15 cellular contexts compared by ENCODE assay signal in genomic region chr6:96795481-96795880, GRCh38.
DNase-seq lines count a peak whose midpoint lies in the region; ATAC-seq and TF ChIP-seq lines count a peak whose summit lies in the region.
"Had no signal": no experiment of that assay in that cellular context is flagged by ENCODE, and none has a peak within 500 bp of the region (broad histone marks: within the 10 kb centered on the region; RNA-seq: fewer than 3 reads in every experiment).

No MANE protein-coding gene starts in this region.

- peak overlapping the region; percentile 37 for H3K4me2 ChIP-seq in OCI-LY3 (ENCODE audit: low read length)
- H3K4me2 ChIP-seq: BLaER1 had no signal

- no peaks in the 10 kb centered on the region for H4K20me1 ChIP-seq in OCI-LY3 (ENCODE audit: insufficient read depth, low read length)
- H4K20me1 ChIP-seq: BLaER1 had no signal

- no peak overlapping the region for H3K9ac ChIP-seq in OCI-LY3 (ENCODE audit: low read length)
- H3K9ac ChIP-seq: BLaER1 had no signal

- H3K27ac ChIP-seq in OCI-LY3 (ENCODE audit: low read length), result no peak overlapping the region
- H3K27ac ChIP-seq: BLaER1, gastroesophageal sphincter had no signal

- no peaks in the 10 kb centered on the region for H3K79me2 ChIP-seq in OCI-LY3 (ENCODE audit: low read length)

- H3K4me1 ChIP-seq in OCI-LY3 (ENCODE audit: low read length), result peaks cover 13% of the 10 kb centered on the region
- H3K4me1 ChIP-seq: gastroesophageal sphincter had no signal

- H3K27me3 ChIP-seq in OCI-LY3 (ENCODE audit: low read depth, low read length), result no peaks in the 10 kb centered on the region
- H3K27me3 ChIP-seq: BLaER1, gastroesophageal sphincter had no signal

- H2AFZ ChIP-seq in OCI-LY3 (ENCODE audit: low read depth, low read length), result no peak overlapping the region

- ATAC-seq in GM18499 (IDR thresholded peaks at IDR 0.05; ENCODE audit: insufficient read depth, unreplicated experiment) (peak; percentile 98), GM21526 (IDR thresholded peaks at IDR 0.05; ENCODE audit: low FRiP score, unreplicated experiment) (peak; percentile 74), HG03064 (IDR thresholded peaks at IDR 0.05; ENCODE audit: low read depth, unreplicated experiment) (peak; percentile 99), GM19397 (IDR thresholded peaks at IDR 0.05; ENCODE audit: unreplicated experiment) (no peak)
- ATAC-seq: activated naive CD4-positive, alpha-beta T cell treated with anti-CD3 and anti-CD28 coated beads, Interleukin-2, amount 50 U/mL, for 72 hours; gastroesophageal sphincter; left lobe of liver had no signal

- H3K36me3 ChIP-seq in OCI-LY3 (replicated peaks; ENCODE audit: low read depth, low read length), result no peaks in the 10 kb centered on the region

- TF ChIP-seq CTCF in OCI-LY3 (IDR thresholded peaks at IDR 0.05; ENCODE audit: low read depth, low read length), result no peak

- DNase-seq in nucleus accumbens (lab: John Stamatoyannopoulos, UW), result no peak
- DNase-seq in SKM-1 treated with dmso at 0.1 percent for 144 hours (lab: John Stamatoyannopoulos, UW; ENCODE audit: unreplicated experiment), result no peak
- DNase-seq in NCI-H1436 treated with DMSO at 0.1 percent for 48 hours (lab: John Stamatoyannopoulos, UW), result no peak
- DNase-seq: activated CD4-positive, alpha-beta T cell treated with anti-CD3 and anti-CD28 coated beads, Interleukin-2, amount 50 U/mL, for 4 hours; NCI-H524 treated with DMSO at 0.1 percent for 48 hours; posterior cingulate gyrus had no signal

- no peak overlapping the region for H3K4me3 ChIP-seq in OCI-LY3 (ENCODE audit: low read length)
- H3K4me3 ChIP-seq: BLaER1, gastroesophageal sphincter had no signal

- no peaks in the 10 kb centered on the region for H3K9me3 ChIP-seq in OCI-LY3 (ENCODE audit: insufficient read depth, low read length)
- H3K9me3 ChIP-seq: BLaER1, gastroesophageal sphincter had no signal
